ENCODE assay signal across 1 cellular context in genomic region chr19:41528106-41528505, GRCh38.
TF ChIP-seq lines count a peak whose summit lies in the region.

No MANE protein-coding gene starts in this region.

TF ChIP-seq in K562, 482 proteins besides CTCF, POLR2A, EP300 and RAD21:
- TF ChIP-seq SFPQ (IDR thresholded peaks at IDR 0.05; ENCODE audit: low read depth, low read length): no peak
- TF ChIP-seq SPI1 (IDR thresholded peaks at IDR 0.05; ENCODE audit: borderline replicate concordance, low read depth, low read length): peak; percentile 48; the same call in 1 of the 2 replicates
- no peak for TF ChIP-seq MEIS2 (IDR thresholded peaks at IDR 0.05; ENCODE audit: partially characterized antibody)
- TF ChIP-seq NRF1 (conservative IDR thresholded peaks at IDR 0.05 in 1 of 2, IDR thresholded peaks at IDR 0.05 in 1 of 2): peak; percentile 39 to 53; a peak in 3 of 4 replicates
- no peak for TF ChIP-seq PHF21A (IDR thresholded peaks at IDR 0.05; ENCODE audit: borderline replicate concordance, low read depth)
- TF ChIP-seq ZBTB17 (CRISPR knock-in tag; IDR thresholded peaks at IDR 0.05): no peak
- no peak for TF ChIP-seq ZZZ3 (IDR thresholded peaks at IDR 0.05)
- TF ChIP-seq CEBPG (CRISPR knock-in tag; IDR thresholded peaks at IDR 0.05): no peak
- 0 out of 4 replicates have a peak, but pooled peaks of 1 of the 2 experiments have one; percentile 24 for TF ChIP-seq CEBPG (tag; conservative IDR thresholded peaks at IDR 0.05 in 1 of 2, IDR thresholded peaks at IDR 0.05 in 1 of 2)
- no peak for TF ChIP-seq CREM (IDR thresholded peaks at IDR 0.05; ENCODE audit: low read depth)
- no peak for TF ChIP-seq ERF (CRISPR knock-in tag; IDR thresholded peaks at IDR 0.05)
